10 cellular contexts compared by ENCODE assay signal in the genomic region with DNA sequence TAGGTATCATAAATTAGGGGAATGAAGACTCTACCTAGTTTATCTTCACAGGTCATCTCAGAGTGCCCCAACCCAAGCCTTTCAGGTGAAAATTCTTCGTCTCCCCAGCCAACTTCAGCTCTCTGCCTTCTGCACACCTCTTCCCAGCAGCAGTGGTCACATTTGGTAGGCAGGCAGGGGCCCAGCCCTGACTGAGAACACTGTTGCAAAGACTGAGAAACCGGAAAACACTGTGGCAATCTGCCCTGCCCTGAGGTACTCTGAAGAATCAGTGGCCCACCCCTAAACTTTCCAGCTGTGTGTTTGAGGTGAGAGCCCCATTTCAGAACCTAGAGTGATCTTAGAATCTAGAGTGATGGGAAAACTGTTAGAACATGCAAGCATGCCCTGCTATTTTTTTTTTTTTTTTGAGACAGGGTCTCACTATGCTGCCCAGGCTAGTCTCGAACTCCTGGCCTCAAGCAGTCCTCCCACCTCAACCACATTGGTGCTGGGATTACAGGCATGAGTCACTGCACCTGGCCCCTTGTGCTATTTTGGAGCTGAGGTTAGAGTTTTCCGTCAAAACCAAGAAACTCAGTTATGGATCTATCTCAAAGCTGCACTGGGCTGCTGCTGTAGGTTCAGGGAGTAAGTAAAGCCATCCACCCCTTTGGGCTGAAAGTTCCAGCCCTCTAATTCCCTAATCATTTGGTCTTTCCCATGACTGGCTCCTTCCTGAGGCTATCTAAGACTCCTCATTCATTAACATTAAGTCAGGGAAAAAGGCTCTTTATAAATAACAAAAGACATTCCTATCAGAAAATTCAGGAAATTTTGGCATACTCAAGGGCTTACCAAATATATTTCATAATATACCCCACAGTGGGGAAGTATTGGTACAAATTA. TPM values are rescaled to one million over a fixed set of nuclear protein-coding genes. Genes with fewer than 3 reads are reported as not detected.
A peak's percentile ranks its signal among the peaks of the same experiment; 100 is the strongest.
DNase-seq lines count a peak whose midpoint lies in the region; ATAC-seq, FAIRE-seq and TF ChIP-seq lines count a peak whose summit lies in the region.
"Had no signal": no experiment of that assay in that cellular context is flagged by ENCODE, and none has a peak within 500 bp of the region (broad histone marks: within the 10 kb centered on the region; RNA-seq: fewer than 3 reads in every experiment).

No MANE protein-coding gene starts in this region.

- no peak for TF ChIP-seq CTCF in RWPE2 (IDR thresholded peaks at IDR 0.05; ENCODE audit: poor library complexity, severe bottlenecking)
- TF ChIP-seq CTCF in endothelial cell (IDR thresholded peaks at IDR 0.05; ENCODE audit: unreplicated experiment) = no peak
- TF ChIP-seq CTCF in spleen (IDR thresholded peaks at IDR 0.05 in 8 of 11, conservative IDR thresholded peaks at IDR 0.05 in 3 of 11) = no peak
- no peak for TF ChIP-seq CTCF in esophagus squamous epithelium (IDR thresholded peaks at IDR 0.05)

- peak; percentile 13 for DNase-seq in GM23248
- no peak for DNase-seq in RWPE2 (ENCODE audit: low spot score)
- DNase-seq in endothelial cell (ENCODE audit: low spot score) = no peak
- peak; percentile 78 for DNase-seq in spleen
- no peak for DNase-seq in esophagus squamous epithelium (lab: John Stamatoyannopoulos, UW)
- no peak for DNase-seq in DMS79 (lab: John Stamatoyannopoulos, UW)
- DNase-seq in GM19239 (ENCODE audit: insufficient read length, low spot score) = no peak
- DNase-seq: activated CD8-positive, alpha-beta memory T cell treated with anti-CD3 and anti-CD28 coated beads for 24 hours had no signal

- no peak overlapping the region for H3K9ac ChIP-seq in GM23248

- H3K9me3 ChIP-seq in GM23248 (ENCODE audit: low read depth) (no peaks in the 10 kb centered on the region), RWPE2 (ENCODE audit: severe bottlenecking) (no peaks in the 10 kb centered on the region), spleen (no peaks in the 10 kb centered on the region), esophagus squamous epithelium (no peaks in the 10 kb centered on the region)

- H3K27ac Mint-ChIP-seq in endothelial cell (ENCODE audit: unreplicated experiment) = no peak overlapping the region

- FAIRE-seq in GM19239 (lab: Jason Lieb, UNC) = no peak
- FAIRE-seq: colon had no signal

- H3K9me3 Mint-ChIP-seq in endothelial cell (ENCODE audit: unreplicated experiment) = no peaks in the 10 kb centered on the region

- peak overlapping the region; percentile 97 for H3K27ac ChIP-seq in GM23248
- peak overlapping the region; percentile 96 for H3K27ac ChIP-seq in RWPE2 (ENCODE audit: poor library complexity, severe bottlenecking)
- H3K27ac ChIP-seq in spleen = peak overlapping the region in 7 of 8 donors; percentile 22 to 99 (median 96)
- H3K27ac ChIP-seq in esophagus squamous epithelium = peak overlapping the region in 2 of 4 donors; percentile 98 to 99

- no peak overlapping the region for H3K4me2 ChIP-seq in GM23248 (ENCODE audit: unreplicated experiment)

- WGBS in GM23248 (ENCODE audit: low coverage in 1 of 2, low lambda C conversion rate in 2 of 2, missing lambda C conversion rate in 2 of 2), 2 experiments = 95 to 98% methylated on average over 4 of the region's 4 CpGs
- 56 to 86% (median 71%) methylated on average over 4 of the region's 4 CpGs for WGBS in spleen, 5 donors
- WGBS in esophagus squamous epithelium, 2 donors = 37 to 57% methylated on average over 3 to 4 of the region's 4 CpGs

- H3F3A ChIP-seq in GM23248 (ENCODE audit: insufficient read depth) = peaks cover 56% of the 10 kb centered on the region

- H3K4me1 Mint-ChIP-seq in endothelial cell (ENCODE audit: unreplicated experiment) = peaks cover 6% of the 10 kb centered on the region

- intact Hi-C loops in spleen (cut with DNase I; ENCODE audit: low total_unique reads) (no loop called here), esophagus squamous epithelium (cut with DNase I) (loop anchor here (10.0 kb wide), 1 partner anchor 68 kb away; a partner anchor contains a TSS)

- no peak overlapping the region for H2AFZ ChIP-seq in GM23248

- H3K4me1 ChIP-seq in GM23248 (ENCODE audit: insufficient read depth) (peaks cover 36% of the 10 kb centered on the region), RWPE2 (ENCODE audit: insufficient read depth, poor library complexity, severe bottlenecking) (peaks cover 16% of the 10 kb centered on the region), spleen (peaks cover 8 to 52% (median 31%) of the 10 kb centered on the region in 6 donors), esophagus squamous epithelium (peaks cover 14 to 38% (median 20%) of the 10 kb centered on the region in 3 donors)

- H3K36me3 ChIP-seq in GM23248 (ENCODE audit: low read depth) (peaks cover 24% of the 10 kb centered on the region), RWPE2 (ENCODE audit: low read depth) (peaks cover 25% of the 10 kb centered on the region), spleen (peaks cover 0 to 12% (median 11%) of the 10 kb centered on the region in 6 donors), esophagus squamous epithelium (peaks cover 0 to 13% (median 10%) of the 10 kb centered on the region in 3 donors)

- H3K9me2 ChIP-seq in GM23248 (ENCODE audit: insufficient read depth) = no peaks in the 10 kb centered on the region

- in situ Hi-C loops in GM23248 (cut with MboI) = loop anchor here (5.0 kb wide), 1 partner anchor 40 kb away; no protein-coding TSS in a partner anchor

- H3K27me3 ChIP-seq in GM23248 (replicated peaks; ENCODE audit: insufficient read depth) (no peaks in the 10 kb centered on the region), RWPE2 (ENCODE audit: insufficient read depth, poor library complexity, severe bottlenecking) (no peaks in the 10 kb centered on the region), spleen (replicated peaks in 1 of 7) (no peaks in the 10 kb centered on the region), esophagus squamous epithelium (no peaks in the 10 kb centered on the region)

- TF ChIP-seq POLR2A in spleen (IDR thresholded peaks at IDR 0.05) = no peak
- no peak for TF ChIP-seq POLR2A in esophagus squamous epithelium (IDR thresholded peaks at IDR 0.05)

- H3K27me3 Mint-ChIP-seq in endothelial cell (ENCODE audit: unreplicated experiment) = peaks cover 5% of the 10 kb centered on the region

- peaks cover 20% of the 10 kb centered on the region for H4K20me1 ChIP-seq in GM23248 (ENCODE audit: insufficient read depth)

- no peak for ATAC-seq in RWPE2 (ENCODE audit: low read depth)
- ATAC-seq: Right ventricle myocardium inferior had no signal

- H3K36me3 Mint-ChIP-seq in endothelial cell (ENCODE audit: low read depth, unreplicated experiment) = peaks cover 7% of the 10 kb centered on the region

- peak overlapping the region; percentile 68 for H3K4me3 Mint-ChIP-seq in endothelial cell (ENCODE audit: unreplicated experiment)

- H3K4me3 ChIP-seq in GM23248 = no peak overlapping the region
- H3K4me3 ChIP-seq in RWPE2 (ENCODE audit: severe bottlenecking) = no peak overlapping the region
- H3K4me3 ChIP-seq in spleen = no peak overlapping the region
- H3K4me3 ChIP-seq in esophagus squamous epithelium = no peak overlapping the region

- peaks cover 39% of the 10 kb centered on the region for H3K79me2 ChIP-seq in GM23248 (ENCODE audit: insufficient read depth)

RNA-seq across cellular contexts. Expression of a gene that starts 1.7 kb away (rescaled TPM):
- 2,432 and 2,912 TPM in 2 replicates for total RNA-seq in GM23248 (2014; rRNA removed; shearing (Covaris generic))
- polyA plus RNA-seq in GM23248 (2016; fragmentation: Nextera tagmentation; extraction: Ambion mirVana) (5,221 and 5,406 TPM in 2 replicates), spleen (100 to 1,000 TPM; 139 to 260 (median 206) TPM)
- total RNA-seq in endothelial cell (ENCODE audit: unreplicated experiment) (74.0 TPM), spleen (100 to 1,000 TPM; 221 to 415 (median 286) TPM), esophagus squamous epithelium (1,000 to 10,000 TPM in 1 of 4 donors, 100 to 1,000 TPM in 3; 515 to 1,072 (median 673) TPM)

RNA-seq across cellular contexts. Expression of a gene that starts 19.4 kb away (rescaled TPM):
- total RNA-seq in GM23248 (2014; rRNA removed; shearing (Covaris generic)) = not detected in 2 replicates
- polyA plus RNA-seq in GM23248 (2016; fragmentation: Nextera tagmentation; extraction: Ambion mirVana) = 0.23 TPM in 1 of 2 replicates, not detected in the other
- not detected for total RNA-seq in endothelial cell (ENCODE audit: unreplicated experiment)
- under 1 TPM in 1 of 7 donors, not detected in 6; 0.84 TPM for total RNA-seq in spleen
- 1 to 10 TPM in 1 of 3 donors, under 1 TPM in 1, not detected in 1; 0.93 to 1.1 TPM for polyA plus RNA-seq in spleen
- total RNA-seq in esophagus squamous epithelium = not detected
- total RNA-seq: Right ventricle myocardium inferior had no signal

Comparison
In these comparisons a context has a peak if more than half of its experiments do, and no peak if none do; other contexts are left out.
1. DNase-seq: peak in GM23248 (single experiment) and spleen (single experiment); none in RWPE2 (single experiment), endothelial cell (single experiment), esophagus squamous epithelium (single experiment), DMS79 (single experiment) and GM19239 (single experiment).